Comparison of ENCODE assay signal across 15 cellular contexts in genomic region chr10:62643612-62644587, GRCh38.
"Had no signal": no experiment of that assay in that cellular context is flagged by ENCODE, and none has a peak within 500 bp of the region (broad histone marks: within the 10 kb centered on the region; RNA-seq: fewer than 3 reads in every experiment).

No MANE protein-coding gene starts in this region.

- H3K27ac ChIP-seq: body of pancreas, coronary artery, suprapubic skin, upper lobe of left lung had no signal

- H3K4me1 ChIP-seq: body of pancreas, suprapubic skin had no signal

- H3K9me3 ChIP-seq: body of pancreas, suprapubic skin, upper lobe of left lung had no signal

- H3K27me3 ChIP-seq: body of pancreas, suprapubic skin, upper lobe of left lung had no signal

- H3K4me3 Mint-ChIP-seq: naive thymus-derived CD4-positive, alpha-beta T cell; T-helper 1 cell treated with Interleukin-12 subunit alpha and Interleukin-12 subunit beta and Interleukin-4 antibody, amounts not matched to agents 30 μg/mL and 1 μg/mL, for 36 hours had no signal

- H3K4me3 ChIP-seq: body of pancreas, coronary artery, lung, suprapubic skin, upper lobe of left lung had no signal

- DNase-seq: amniotic stem cell; body of pancreas; central memory CD4-positive, alpha-beta T cell; effector CD8-positive, alpha-beta T cell; foreskin melanocyte; head of caudate nucleus; left cardiac atrium; naive thymus-derived CD4-positive, alpha-beta T cell; retina; stimulated activated CD4-positive, alpha-beta T cell treated with anti-CD3 and anti-CD28 coated beads, Interleukin-15, amount 100 ng/mL, for 24 hours; upper lobe of left lung had no signal

- H3K27ac Mint-ChIP-seq: naive thymus-derived CD4-positive, alpha-beta T cell; T-helper 1 cell treated with Interleukin-12 subunit alpha and Interleukin-12 subunit beta and Interleukin-4 antibody, amounts not matched to agents 30 μg/mL and 1 μg/mL, for 36 hours had no signal

- H3K36me3 ChIP-seq: suprapubic skin, upper lobe of left lung had no signal

- ATAC-seq: body of pancreas; left cardiac atrium; naive thymus-derived CD4-positive, alpha-beta T cell had no signal

- H3K9me3 Mint-ChIP-seq: naive thymus-derived CD4-positive, alpha-beta T cell had no signal
